In the genomic region with DNA sequence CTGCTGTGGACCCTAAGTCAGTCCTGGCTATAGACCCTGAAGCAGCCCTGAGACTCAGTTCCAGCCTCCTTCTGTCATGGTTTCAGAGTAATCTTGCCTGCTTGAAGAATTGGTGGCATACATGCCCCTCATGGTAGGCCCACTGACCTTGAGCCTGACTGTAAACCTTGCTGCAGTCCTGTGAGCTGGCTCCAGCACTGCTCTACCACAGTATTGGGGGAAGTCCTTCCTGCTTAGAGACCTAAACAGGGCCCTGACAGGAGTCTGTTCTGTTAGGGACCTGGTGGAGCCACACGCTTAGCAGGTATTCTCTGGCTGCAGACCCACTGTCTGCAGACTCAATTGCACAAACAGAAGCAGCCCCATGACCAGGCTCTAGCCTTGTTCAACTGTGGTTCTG, we compare ENCODE assay signal across 29 cellular contexts. TPM values are rescaled to one million over a fixed set of nuclear protein-coding genes. Genes with fewer than 3 reads are reported as not detected.
"Had no signal": no experiment of that assay in that cellular context is flagged by ENCODE, and none has a peak within 500 bp of the region (broad histone marks: within the 10 kb centered on the region; RNA-seq: fewer than 3 reads in every experiment).

No MANE protein-coding gene starts in this region.

- DNase-seq: activated CD4-positive, alpha-beta memory T cell treated with anti-CD3 and anti-CD28 coated beads, Interleukin-2, amount 10 ng/mL, durations not matched to agents 7 days and 5 days; activated CD4-positive, alpha-beta T cell treated with anti-CD3 and anti-CD28 coated beads for 4 hours; activated CD4-positive, alpha-beta T cell treated with anti-CD3 and anti-CD28 coated beads, Interleukin-2, amount 10 ng/mL, durations not matched to agents 7 days and 5 days; activated CD4-positive, alpha-beta T cell treated with anti-CD3 and anti-CD28 coated beads, Interleukin-2, amount 50 U/mL, for 4 hours; activated CD4-positive, CD25-positive, alpha-beta regulatory T cell; activated CD4-positive, CD25-positive, alpha-beta regulatory T cell treated with anti-CD3 and anti-CD28 coated beads, Interleukin-2, amount 50 U/mL, for 72 hours; activated CD8-positive, alpha-beta memory T cell treated with anti-CD3 and anti-CD28 coated beads, Interleukin-2, amount 50 U/mL, for 48 hours; activated gamma-delta T cell; activated naive CD4-positive, alpha-beta T cell; activated naive CD4-positive, alpha-beta T cell treated with anti-CD3 and anti-CD28 coated beads, Interleukin-2, amount 10 ng/mL, durations not matched to agents 7 days and 5 days; activated T-cell treated with anti-CD3 and anti-CD28 coated beads for 4 hours; activated T-cell treated with anti-CD3 and anti-CD28 coated beads, Interleukin-2, amount 50 U/mL, for 24 hours; activated T-cell treated with anti-CD3 and anti-CD28 coated beads, Interleukin-2, amount 50 U/mL, for 72 hours; central memory CD4-positive, alpha-beta T cell; dorsolateral prefrontal cortex; effector memory CD4-positive, alpha-beta T cell; endodermal cell; foreskin fibroblast; head of caudate nucleus; T-helper 1 cell; T-helper 17 cell had no signal

- H3K36me3 ChIP-seq: ascending aorta, breast epithelium, cardiac muscle cell had no signal

- H3K9me3 ChIP-seq: ascending aorta had no signal

- H3K27me3 Mint-ChIP-seq: activated naive CD4-positive, alpha-beta T cell treated with anti-CD3 and anti-CD28 coated beads, Interleukin-2, amount 10 ng/mL, durations not matched to agents 7 days and 5 days; brain; dendritic cell treated with granulocyte-macrophage colony-stimulating factor and Interleukin-4, amounts not matched to agents 40 ng/mL and 50 ng/mL, for 4 days had no signal

- H3K4me3 Mint-ChIP-seq: activated CD4-positive, alpha-beta memory T cell treated with anti-CD3 and anti-CD28 coated beads, Interleukin-2, amount 10 ng/mL, durations not matched to agents 7 days and 5 days; activated CD4-positive, alpha-beta T cell treated with anti-CD3 and anti-CD28 coated beads, Interleukin-2, amount 10 ng/mL, durations not matched to agents 7 days and 5 days; activated naive CD4-positive, alpha-beta T cell treated with anti-CD3 and anti-CD28 coated beads, Interleukin-2, amount 10 ng/mL, durations not matched to agents 7 days and 5 days; activated T-cell treated with anti-CD3 and anti-CD28 coated beads, Interleukin-2, amount 50 U/mL, for 24 hours; activated T-cell treated with anti-CD3 and anti-CD28 coated beads, Interleukin-2, amount 50 U/mL, for 72 hours; brain; dendritic cell treated with granulocyte-macrophage colony-stimulating factor and Interleukin-4, amounts not matched to agents 40 ng/mL and 50 ng/mL, for 4 days; endodermal cell; T-helper 17 cell had no signal

- H3K27me3 ChIP-seq: ascending aorta, breast epithelium, cardiac muscle cell, dorsolateral prefrontal cortex had no signal

- H3K9me3 Mint-ChIP-seq: activated CD4-positive, alpha-beta memory T cell treated with anti-CD3 and anti-CD28 coated beads, Interleukin-2, amount 10 ng/mL, durations not matched to agents 7 days and 5 days; activated T-cell treated with anti-CD3 and anti-CD28 coated beads, Interleukin-2, amount 50 U/mL, for 24 hours; dendritic cell treated with granulocyte-macrophage colony-stimulating factor and Interleukin-4, amounts not matched to agents 40 ng/mL and 50 ng/mL, for 4 days had no signal

- H3K4me1 ChIP-seq: ascending aorta, breast epithelium had no signal

- H3K4me1 Mint-ChIP-seq: endodermal cell had no signal

- H3K4me3 ChIP-seq: ascending aorta, breast epithelium, cardiac muscle cell, coronary artery, dorsolateral prefrontal cortex had no signal

- ATAC-seq: activated naive CD4-positive, alpha-beta T cell treated with anti-CD3 and anti-CD28 coated beads, Interleukin-2, amount 50 U/mL, for 72 hours; activated T-cell treated with anti-CD3 and anti-CD28 coated beads, Interleukin-2, amount 50 U/mL, for 72 hours; esophagus mucosa; T-helper 17 cell had no signal

- H3K27ac ChIP-seq: ascending aorta, breast epithelium, cardiac muscle cell, coronary artery, dorsolateral prefrontal cortex had no signal

- H3K27ac Mint-ChIP-seq: activated CD4-positive, alpha-beta memory T cell treated with anti-CD3 and anti-CD28 coated beads, Interleukin-2, amount 10 ng/mL, durations not matched to agents 7 days and 5 days; activated CD4-positive, alpha-beta T cell treated with anti-CD3 and anti-CD28 coated beads, Interleukin-2, amount 10 ng/mL, durations not matched to agents 7 days and 5 days; activated naive CD4-positive, alpha-beta T cell treated with anti-CD3 and anti-CD28 coated beads, Interleukin-2, amount 10 ng/mL, durations not matched to agents 7 days and 5 days; activated naive CD4-positive, alpha-beta T cell treated with anti-CD3 and anti-CD28 coated beads, Interleukin-2, amount 50 U/mL, for 72 hours; activated T-cell treated with anti-CD3 and anti-CD28 coated beads, Interleukin-2, amount 50 U/mL, for 24 hours; activated T-cell treated with anti-CD3 and anti-CD28 coated beads, Interleukin-2, amount 50 U/mL, for 72 hours; brain; dendritic cell treated with granulocyte-macrophage colony-stimulating factor and Interleukin-4, amounts not matched to agents 40 ng/mL and 50 ng/mL, for 4 days; endodermal cell; T-helper 17 cell had no signal

RNA-seq across cellular contexts. Expression of a gene that starts 47.1 kb away (rescaled TPM):
- total RNA-seq: ascending aorta had no signal
